In genomic region chr11:14892577-14892976, GRCh38 we compare ENCODE assay signal across 8 cellular contexts. TPM values are rescaled to one million over a fixed set of nuclear protein-coding genes. Genes with fewer than 3 reads are reported as not detected.
A peak's percentile ranks its signal among the peaks of the same experiment; 100 is the strongest.
DNase-seq lines count a peak whose midpoint lies in the region; TF ChIP-seq lines count a peak whose summit lies in the region.

No MANE protein-coding gene starts in this region.

- H3K27ac Mint-ChIP-seq in Calu3 (ENCODE audit: unreplicated experiment) = peak overlapping the region; percentile 63

- H3K4me1 Mint-ChIP-seq in Calu3 (ENCODE audit: low read depth, unreplicated experiment) = peaks cover 20% of the 10 kb centered on the region

- H3K4me3 ChIP-seq in Peyer's patch = peak overlapping the region; percentile 56 to 77 (median 67)
- peak overlapping the region; percentile 59 for H3K4me3 ChIP-seq in epithelial cell of proximal tubule (ENCODE audit: low read depth, low read length)
- peak overlapping the region; percentile 83 for H3K4me3 ChIP-seq in parathyroid adenoma (ENCODE audit: low read depth, low read length)

- H3K9me3 ChIP-seq in Peyer's patch (no peaks in the 10 kb centered on the region), parathyroid adenoma (ENCODE audit: control insufficient read depth, low read length) (no peaks in the 10 kb centered on the region)

- no peaks in the 10 kb centered on the region for H3K36me3 ChIP-seq in Peyer's patch
- no peaks in the 10 kb centered on the region for H3K36me3 ChIP-seq in parathyroid adenoma (ENCODE audit: control insufficient read depth, insufficient read depth, low read length)

- H3K4me3 Mint-ChIP-seq in Calu3 (ENCODE audit: low read depth, unreplicated experiment) = peak overlapping the region; percentile 86

- H3K27me3 ChIP-seq in Peyer's patch (no peaks in the 10 kb centered on the region), parathyroid adenoma (ENCODE audit: control insufficient read depth, insufficient read depth, low read length) (no peaks in the 10 kb centered on the region)

- DNase-seq in Calu3 (no peak), Peyer's patch (no peak), epithelial cell of proximal tubule (ENCODE audit: low read depth) (no peak), HUDEP-2 (lab: John Stamatoyannopoulos, UW; ENCODE audit: unreplicated experiment in 76 of 76) (no peak), RKO (ENCODE audit: low spot score) (no peak), GM10248 (ENCODE audit: extremely low spot score) (no peak)
- DNase-seq in stimulated activated CD4-positive, alpha-beta T cell treated with anti-CD3 and anti-CD28 coated beads, Interleukin-4, amount 100 ng/mL, for 1 hour = no peak

- no peaks in the 10 kb centered on the region for H3K79me2 ChIP-seq in parathyroid adenoma

- H3K27ac ChIP-seq in Peyer's patch = peak overlapping the region; percentile 90 to 95 (median 95)
- H3K27ac ChIP-seq in parathyroid adenoma = no peak overlapping the region

- no peak for TF ChIP-seq POLR2A in Peyer's patch (IDR thresholded peaks at IDR 0.05)

- H2AFZ ChIP-seq in parathyroid adenoma = peak overlapping the region; percentile 86

- H3K27me3 Mint-ChIP-seq in Calu3 (ENCODE audit: unreplicated experiment) = no peaks in the 10 kb centered on the region

- H3K36me3 Mint-ChIP-seq in Calu3 (ENCODE audit: insufficient read depth, unreplicated experiment) = peaks cover 22% of the 10 kb centered on the region

- peak overlapping the region; percentile 91 for H3K4me2 ChIP-seq in parathyroid adenoma (ENCODE audit: low read length)

- POLR2A ChIA-PET in GM10248 (lab: Yijun Ruan, JAX) = interaction anchor here (0.7 to 2.9 kb wide), 3 partner anchors 10 to 248 kb away, joined by 3 to 13 read pairs (median 3); no protein-coding TSS in a partner anchor

- H3K4me1 ChIP-seq in Peyer's patch (peaks cover 0 to 14% (median 0%) of the 10 kb centered on the region in 4 donors), parathyroid adenoma (no peaks in the 10 kb centered on the region)

- no TSS peak for BruUV-seq in Calu3 (replicated peaks; lab: Mats Ljungman, UMichigan)

- H3K9me3 Mint-ChIP-seq in Calu3 (ENCODE audit: low read depth, unreplicated experiment) = peaks cover 3% of the 10 kb centered on the region

- intact Hi-C loops in Calu3 (cut with micrococcal nuclease; ENCODE audit: unreplicated experiment) = no loop called here

- CTCF ChIA-PET in Calu3 (lab: Charles Lee) = interaction anchor here (0.9 to 3.5 kb wide), 6 partner anchors 15 to 592 kb away, joined by 3 to 38 read pairs (median 5); no protein-coding TSS in a partner anchor
- CTCF ChIA-PET in GM10248 (lab: Yijun Ruan, JAX) = interaction anchor here (1.2 to 9.2 kb wide), 5 partner anchors 10 to 373 kb away, joined by 4 to 148 read pairs (median 6); partner anchors contain the start of gene PSMA1

- no peak for TF ChIP-seq CTCF in Calu3 (IDR thresholded peaks at IDR 0.05; ENCODE audit: unreplicated experiment)
- TF ChIP-seq CTCF in Peyer's patch (IDR thresholded peaks at IDR 0.05) = no peak
- TF ChIP-seq CTCF in epithelial cell of proximal tubule (conservative IDR thresholded peaks at IDR 0.05; ENCODE audit: low read depth, low read length) = no peak
- TF ChIP-seq CTCF in parathyroid adenoma (IDR thresholded peaks at IDR 0.05) = no peak
- no peak for TF ChIP-seq CTCF in GM10248 (IDR thresholded peaks at IDR 0.05; ENCODE audit: control extremely low read depth, extremely low read depth, low read depth, missing control alignments)

- H3K9ac ChIP-seq in parathyroid adenoma = no peak overlapping the region

RNA-seq across cellular contexts. Expression of gene CYP2R1, which starts 0.5 kb away (rescaled TPM):
- 21.0 and 21.4 TPM in 2 replicates for total RNA-seq in Calu3 (2022)
- 10 to 100 TPM; 28.9 to 48.3 (median 40.9) TPM for total RNA-seq in Peyer's patch
- 6.2 and 9.8 TPM in 2 replicates for total RNA-seq in epithelial cell of proximal tubule
